Comparison of ENCODE assay signal across 1 cellular context in genomic region chr4:8194306-8195242, GRCh38.
TF ChIP-seq lines count a peak whose summit lies in the region.

No MANE protein-coding gene starts in this region.

TF ChIP-seq in endothelial cell of umbilical vein, 7 proteins besides CTCF, POLR2A, EP300 and RAD21:
- TF ChIP-seq POLR2AphosphoS5 (IDR thresholded peaks at IDR 0.05; ENCODE audit: insufficient read depth, low read depth, low read length) (no peak), EZH2 (IDR thresholded peaks at IDR 0.05; ENCODE audit: borderline replicate concordance, low read depth, low read length, severe bottlenecking) (no peak), GATA2 (IDR thresholded peaks at IDR 0.05; ENCODE audit: insufficient read depth, insufficient read length, low read depth, low read length) (no peak), JUN (IDR thresholded peaks at IDR 0.05; ENCODE audit: borderline replicate concordance, insufficient read depth, insufficient read length, low read depth) (no peak), FOS (IDR thresholded peaks at IDR 0.05; ENCODE audit: borderline replicate concordance, insufficient read depth, low read length) (no peak), MYC (IDR thresholded peaks at IDR 0.05; ENCODE audit: low read depth, low read length) (no peak)
- TF ChIP-seq, protein P1, sequence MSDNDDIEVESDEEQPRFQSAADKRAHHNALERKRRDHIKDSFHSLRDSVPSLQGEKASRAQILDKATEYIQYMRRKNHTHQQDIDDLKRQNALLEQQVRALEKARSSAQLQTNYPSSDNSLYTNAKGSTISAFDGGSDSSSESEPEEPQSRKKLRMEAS (IDR thresholded peaks at IDR 0.05; ENCODE audit: insufficient read depth, insufficient read length) = no peak
